7 cellular contexts compared by ENCODE assay signal in the genomic region with DNA sequence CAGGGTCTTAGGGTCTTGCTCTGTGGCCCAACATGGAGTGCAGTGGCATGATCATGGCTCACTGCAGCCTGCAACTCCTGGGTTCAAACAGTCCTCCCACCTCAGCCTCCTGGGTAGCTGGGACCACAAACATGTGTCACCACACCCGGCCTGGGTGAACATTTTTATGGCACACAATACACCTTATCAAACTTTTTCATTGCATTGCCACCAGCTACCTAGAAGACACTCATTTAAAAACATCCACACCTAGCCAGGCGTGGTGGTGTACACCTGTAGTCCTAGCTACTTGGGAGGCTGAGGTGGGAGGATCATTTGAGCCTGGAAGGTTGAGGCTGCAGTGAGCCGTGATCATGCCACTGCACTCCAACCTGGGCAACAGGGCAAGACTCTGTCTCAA. TPM values are rescaled to one million over a fixed set of nuclear protein-coding genes. Genes with fewer than 3 reads are reported as not detected.
"Had no signal": no experiment of that assay in that cellular context is flagged by ENCODE, and none has a peak within 500 bp of the region (broad histone marks: within the 10 kb centered on the region; RNA-seq: fewer than 3 reads in every experiment).

No MANE protein-coding gene starts in this region.

RNA-seq across cellular contexts. Expression of gene RIPPLY3, which starts 2.6 kb away (rescaled TPM):
- total RNA-seq: activated B cell treated with CpG ODN at 0.5 μM for 24 hours; activated CD4-positive, alpha-beta memory T cell treated with anti-CD3 and anti-CD28 coated beads, Interleukin-2, amount 10 ng/mL, durations not matched to agents 7 days and 5 days; activated CD8-positive, alpha-beta T cell treated with anti-CD3 and anti-CD28 coated beads for 36 hours; T-cell; T-helper 1 cell treated with Interleukin-12 subunit alpha and Interleukin-12 subunit beta and Interleukin-4 antibody, amounts not matched to agents 30 ng/mL and 1 ng/mL, for 36 hours; T-helper 17 cell; T-helper 2 cell treated with Interferon-gamma antibody and Interleukin-4, amounts not matched to agents 100 ng/mL and 5 ng/mL, for 36 hours had no signal
